In genomic region chr9:90770339-90770738, GRCh38 we compare ENCODE assay signal across 1 cellular context.
TF ChIP-seq lines count a peak whose summit lies in the region.

No MANE protein-coding gene starts in this region.

TF ChIP-seq in GM12878, 131 proteins besides CTCF, POLR2A, EP300 and RAD21 (continued from another document):
- TF ChIP-seq E4F1 (IDR thresholded peaks at IDR 0.05; ENCODE audit: borderline replicate concordance, partially characterized antibody) = no peak
- peak; percentile 95 for TF ChIP-seq SPI1 (IDR thresholded peaks at IDR 0.05; ENCODE audit: borderline replicate concordance, insufficient read depth, low read depth, low read length)
- TF ChIP-seq RBBP5 (conservative IDR thresholded peaks at IDR 0.05) = no peak
- no peak for TF ChIP-seq PML (IDR thresholded peaks at IDR 0.05; ENCODE audit: low read length)
- TF ChIP-seq JUNB (IDR thresholded peaks at IDR 0.05) = peak; percentile 64
- TF ChIP-seq SMARCA5 (IDR thresholded peaks at IDR 0.05) = no peak
- TF ChIP-seq CREM (IDR thresholded peaks at IDR 0.05; ENCODE audit: low read depth) = peak; percentile 15; the same call in 1 of the 2 replicates
- TF ChIP-seq ETV6 (conservative IDR thresholded peaks at IDR 0.05 in 1 of 2, IDR thresholded peaks at IDR 0.05 in 1 of 2; ENCODE audit: borderline replicate concordance in 1 of 2, low read depth in 1 of 2) = peak in 1 of 2 experiments; percentile 63; a peak in 1 of 4 replicates
- 0 out of 2 replicates have a peak, but pooled peaks have one; percentile 51 for TF ChIP-seq ATF2 (IDR thresholded peaks at IDR 0.05; ENCODE audit: low read length)
